Comparison of ENCODE assay signal across 8 cellular contexts in genomic region chr7:123527712-123528225, GRCh38. TPM values are rescaled to one million over a fixed set of nuclear protein-coding genes. Genes with fewer than 3 reads are reported as not detected.
DNase-seq lines count a peak whose midpoint lies in the region; ATAC-seq and TF ChIP-seq lines count a peak whose summit lies in the region.
"Not testable (repeated sequence)": the region's sequence is repeated elsewhere in the genome, so short reads cannot be mapped to it uniquely, and the experiment has no call there.
"Had no signal": no experiment of that assay in that cellular context is flagged by ENCODE, and none has a peak within 500 bp of the region (broad histone marks: within the 10 kb centered on the region; RNA-seq: fewer than 3 reads in every experiment).

No MANE protein-coding gene starts in this region.

- not testable (repeated sequence) for DNase-seq in CD8-positive, alpha-beta memory T cell; HCT116 (ENCODE audit: low read depth, low spot score); endothelial cell (ENCODE audit: low spot score); neural progenitor cell (ENCODE audit: low spot score)
- DNase-seq in NCI-H1417 (lab: John Stamatoyannopoulos, UW) (peak in 2 of 3 experiments; percentile 24 to 37), SJCRH30 (peak in 1 of 2 experiments; percentile 9)

- not testable (repeated sequence) for H4K20me1 ChIP-seq in HCT116 (ENCODE audit: insufficient read depth); neural progenitor cell (ENCODE audit: low read depth)

- not testable (repeated sequence) for TF ChIP-seq CTCF in HCT116 (IDR thresholded peaks at IDR 0.05 in 2 of 3, conservative IDR thresholded peaks at IDR 0.05 in 1 of 3; ENCODE audit: borderline replicate concordance in 1 of 3, insufficient read depth in 1 of 3, low read depth in 2 of 3, low read length in 2 of 3); endothelial cell (IDR thresholded peaks at IDR 0.05; ENCODE audit: unreplicated experiment); neural progenitor cell (IDR thresholded peaks at IDR 0.05)

- intact Hi-C loops in HCT116 (cut with micrococcal nuclease), result not testable (repeated sequence)

- H3K9ac ChIP-seq in HCT116 (ENCODE audit: low read length), result 0 out of 2 replicates have a peak overlapping the region, but pooled peaks have one; percentile 44
- H3K9ac ChIP-seq in neural progenitor cell, result not testable (repeated sequence)

- not testable (repeated sequence) for H3K27ac Mint-ChIP-seq in CD8-positive, alpha-beta memory T cell
- peak overlapping the region; percentile 42 for H3K27ac Mint-ChIP-seq in endothelial cell (ENCODE audit: unreplicated experiment)
- H3K27ac Mint-ChIP-seq in neural progenitor cell, result peak overlapping the region; percentile 83

- not testable (repeated sequence) for H3K9me3 Mint-ChIP-seq in CD8-positive, alpha-beta memory T cell; endothelial cell (ENCODE audit: unreplicated experiment)
- peaks cover 11% of the 10 kb centered on the region for H3K9me3 Mint-ChIP-seq in neural progenitor cell

- not testable (repeated sequence) for H3F3A ChIP-seq in neural progenitor cell (ENCODE audit: low read depth)

- TF ChIP-seq POLR2A in HCT116 (IDR thresholded peaks at IDR 0.05; ENCODE audit: borderline replicate concordance, extremely low read depth, insufficient read depth, insufficient read length), result not testable (repeated sequence)

- H3K36me3 ChIP-seq in CD8-positive, alpha-beta memory T cell (ENCODE audit: insufficient read depth, low read length); HCT116 (ENCODE audit: control insufficient read depth in 1 of 2, insufficient read depth in 2 of 2, low read length in 2 of 2); SJCRH30; neural progenitor cell: not testable (repeated sequence)

- TF ChIP-seq RAD21 in HCT116 (IDR thresholded peaks at IDR 0.05; ENCODE audit: low read depth), result not testable (repeated sequence)

- H3K4me1 ChIP-seq in CD8-positive, alpha-beta memory T cell (ENCODE audit: insufficient read depth, low read length); HCT116 (ENCODE audit: control insufficient read depth in 1 of 2, insufficient read depth in 2 of 2, low read length in 2 of 2); SJCRH30; neural progenitor cell: not testable (repeated sequence)

- H3K36me3 Mint-ChIP-seq in CD8-positive, alpha-beta memory T cell; endothelial cell (ENCODE audit: low read depth, unreplicated experiment); neural progenitor cell: not testable (repeated sequence)

- H3K79me2 ChIP-seq in HCT116 (ENCODE audit: insufficient read depth, low read length); neural progenitor cell (ENCODE audit: low read depth): not testable (repeated sequence)

- POLR2A ChIA-PET in CD8-positive, alpha-beta memory T cell (lab: Charles Lee); HCT116 (lab: Charles Lee): not testable (repeated sequence)

- H3K9me2 ChIP-seq in HCT116 (ENCODE audit: insufficient read depth), result not testable (repeated sequence)

- H2AFZ ChIP-seq in HCT116 (ENCODE audit: low read depth, low read length, poor library complexity, severe bottlenecking); neural progenitor cell (replicated peaks): not testable (repeated sequence)

- H3K27me3 ChIP-seq in CD8-positive, alpha-beta memory T cell (ENCODE audit: insufficient read depth, low read length, poor library complexity, severe bottlenecking); HCT116 (ENCODE audit: insufficient read depth, low read length); SJCRH30; neural progenitor cell: not testable (repeated sequence)

- H3K4me1 Mint-ChIP-seq in CD8-positive, alpha-beta memory T cell; endothelial cell (ENCODE audit: unreplicated experiment); neural progenitor cell: not testable (repeated sequence)

- H3K4me2 ChIP-seq in HCT116 (ENCODE audit: low read length) (peak overlapping the region; percentile 82), neural progenitor cell (peak overlapping the region; percentile 60)

- H3K27ac ChIP-seq in CD8-positive, alpha-beta memory T cell (ENCODE audit: low read depth, low read length), result peak overlapping the region; percentile 51
- not testable (repeated sequence) for H3K27ac ChIP-seq in HCT116 (ENCODE audit: low read depth, low read length); neural progenitor cell
- H3K27ac ChIP-seq in SJCRH30, result peak overlapping the region; percentile 34

- peaks cover 13 to 28% of the 10 kb centered on the region in 2 donors for H3K27me3 Mint-ChIP-seq in CD8-positive, alpha-beta memory T cell
- not testable (repeated sequence) for H3K27me3 Mint-ChIP-seq in endothelial cell (ENCODE audit: unreplicated experiment); neural progenitor cell (ENCODE audit: insufficient read depth, low read depth)

- not testable (repeated sequence) for H3K4me3 Mint-ChIP-seq in CD8-positive, alpha-beta memory T cell
- H3K4me3 Mint-ChIP-seq in endothelial cell (ENCODE audit: unreplicated experiment) (peak overlapping the region; percentile 76), neural progenitor cell (peak overlapping the region; percentile 76)

- RAD21 ChIA-PET in HCT116 (lab: Charles Lee; ENCODE audit: low non-redundant PET in 1 of 2, low total read pairs in 2 of 2, uncharacterized antibody in 2 of 2, unreplicated experiment in 2 of 2), result not testable (repeated sequence)

- not testable (repeated sequence) for ATAC-seq in HCT116

- BruUV-seq in HCT116 (replicated peaks; lab: Mats Ljungman, UMichigan), result not testable (repeated sequence)

- not testable (repeated sequence) for H3K4me3 ChIP-seq in CD8-positive, alpha-beta memory T cell (ENCODE audit: low read length)
- peak overlapping the region; percentile 40 to 52 for H3K4me3 ChIP-seq in HCT116 (replicated peaks in 1 of 2; ENCODE audit: low read depth in 1 of 2, low read length in 2 of 2)
- peak overlapping the region; percentile 77 for H3K4me3 ChIP-seq in SJCRH30
- peak overlapping the region; percentile 28; the same call in 1 of the 2 replicates for H3K4me3 ChIP-seq in iPS-18c (ENCODE audit: insufficient read depth, low read depth, low read length)
- H3K4me3 ChIP-seq in neural progenitor cell, result peak overlapping the region; percentile 45

- CTCF ChIA-PET in CD8-positive, alpha-beta memory T cell (lab: Charles Lee), result interaction anchor here (1.1 kb wide), 1 partner anchor 34 kb away, joined by 3 read pairs; no protein-coding TSS in a partner anchor
- CTCF ChIA-PET in HCT116 (lab: Charles Lee), result interaction anchor here (1.3 to 1.9 kb wide), 2 partner anchors 8 to 34 kb away, joined by 3 to 10 read pairs; no protein-coding TSS in a partner anchor

- H3K9me3 ChIP-seq in CD8-positive, alpha-beta memory T cell (ENCODE audit: low read length); HCT116 (ENCODE audit: control insufficient read depth in 1 of 2, insufficient read depth in 1 of 2, low read depth in 1 of 2, low read length in 2 of 2); SJCRH30 (replicated peaks); iPS-18c (ENCODE audit: control insufficient read depth, insufficient read depth, low read length); neural progenitor cell (ENCODE audit: low read depth): not testable (repeated sequence)

RNA-seq across cellular contexts. Expression of gene IQUB, which starts 6.6 kb away (rescaled TPM):
- total RNA-seq in CD8-positive, alpha-beta memory T cell, result not detected
- 0.08 TPM for polyA plus RNA-seq in CD8-positive, alpha-beta memory T cell
- 0.79 TPM for total RNA-seq in HCT116 (2021; ENCODE audit: unreplicated experiment)
- 0.12 and 0.22 TPM in 2 replicates for polyA plus RNA-seq in HCT116 (2012)
- 0.05 and 0.16 TPM in 2 replicates for total RNA-seq in SJCRH30 (2014; rRNA removed; shearing (Covaris generic))
- 0.49 TPM for total RNA-seq in endothelial cell (ENCODE audit: unreplicated experiment)
- total RNA-seq in neural progenitor cell (ENCODE audit: low replicate concordance), result 0.58 and 0.84 TPM in 2 replicates
- polyA plus RNA-seq: CD14-positive monocyte had no signal

RNA-seq across cellular contexts. Expression of gene NDUFA5, which starts 29.8 kb away (rescaled TPM):
- 10 to 100 TPM; 61.3 to 66.3 TPM for total RNA-seq in CD8-positive, alpha-beta memory T cell
- polyA plus RNA-seq in CD8-positive, alpha-beta memory T cell, result 80.2 TPM
- total RNA-seq in HCT116 (2021; ENCODE audit: unreplicated experiment) (64.2 TPM), endothelial cell (ENCODE audit: unreplicated experiment) (45.8 TPM), neural progenitor cell (ENCODE audit: low replicate concordance) (62.8 and 118 TPM in 2 replicates)
- polyA plus RNA-seq in HCT116 (2012), result 12.7 and 13.0 TPM in 2 replicates
- 94.0 and 105 TPM in 2 replicates for total RNA-seq in SJCRH30 (2014; rRNA removed; shearing (Covaris generic))
